In genomic region chr11:58649623-58650022, GRCh38 we compare ENCODE assay signal across 31 cellular contexts.
"Had no signal": no experiment of that assay in that cellular context is flagged by ENCODE, and none has a peak within 500 bp of the region (broad histone marks: within the 10 kb centered on the region; RNA-seq: fewer than 3 reads in every experiment).

No MANE protein-coding gene starts in this region.

- H3K4me2 ChIP-seq: PC-9 had no signal

- H3K36me3 ChIP-seq: SJCRH30 had no signal

- H3K27ac ChIP-seq: PC-9, RWPE1, SJCRH30, SK-N-MC had no signal

- H2AFZ ChIP-seq: PC-9 had no signal

- H3K27me3 ChIP-seq: SJCRH30 had no signal

- DNase-seq: NCI-H1048, NCI-H1092 treated with DMSO at 0.1 percent for 48 hours, NCI-H1105 treated with DMSO at 0.1 percent for 48 hours, NCI-H1417, NCI-H1436, NCI-H146, NCI-H1694, NCI-H187, NCI-H1930, NCI-H2029 treated with DMSO at 0.1 percent for 48 hours, NCI-H2081 treated with DMSO at 0.1 percent for 48 hours, NCI-H2107, NCI-H2171, NCI-H226, NCI-H446 treated with DMSO at 0.1 percent for 48 hours, NCI-H510A, NCI-H524, NCI-H526, NCI-H69, NCI-H748 treated with DMSO at 0.1 percent for 48 hours, NCI-H82, PC-9, SHP77, SIG-M5, SJCRH30, T-helper 1 cell had no signal

- ATAC-seq: Panc1, Right ventricle myocardium inferior, SK-N-SH treated with all-trans-retinoic acid at 6 μM for 48 hours had no signal

- H3K9me3 ChIP-seq: SJCRH30 had no signal

- H3K4me3 ChIP-seq: PC-9, SJCRH30, SK-N-MC had no signal
